Comparison of ENCODE assay signal across 10 cellular contexts in genomic region chr4:145218251-145218650, GRCh38. TPM values are rescaled to one million over a fixed set of nuclear protein-coding genes. Genes with fewer than 3 reads are reported as not detected.
A peak's percentile ranks its signal among the peaks of the same experiment; 100 is the strongest.
DNase-seq lines count a peak whose midpoint lies in the region; ATAC-seq and TF ChIP-seq lines count a peak whose summit lies in the region.
"Had no signal": no experiment of that assay in that cellular context is flagged by ENCODE, and none has a peak within 500 bp of the region (broad histone marks: within the 10 kb centered on the region; RNA-seq: fewer than 3 reads in every experiment).

No MANE protein-coding gene starts in this region.

- no peak for TF ChIP-seq CTCF in GM13976 (IDR thresholded peaks at IDR 0.05; ENCODE audit: borderline replicate concordance, control extremely low read depth, extremely low read depth, insufficient read depth, missing control alignments)
- TF ChIP-seq CTCF in GM20000 (IDR thresholded peaks at IDR 0.05; ENCODE audit: extremely low read depth, missing control alignments), result no peak
- TF ChIP-seq CTCF in WTC11 (IDR thresholded peaks at IDR 0.05), result no peak

- no peak overlapping the region for H3K4me3 Mint-ChIP-seq in WTC11

- H3K27me3 Mint-ChIP-seq in WTC11 (ENCODE audit: low read depth), result no peaks in the 10 kb centered on the region; the same call in 1 of the 2 replicates

- POLR2A ChIA-PET in WTC11 (lab: Charles Lee), result interaction anchor here (0.5 kb wide), 1 partner anchor 104 kb away, joined by 3 read pairs; no protein-coding TSS in a partner anchor

- DNase-seq in GM13976 (ENCODE audit: low spot score) (peak; percentile 29), GM20000 (ENCODE audit: low spot score) (peak; percentile 21), WTC11 (ENCODE audit: low spot score) (no peak), dedifferentiated amniotic fluid mesenchymal stem cell (ENCODE audit: extremely low spot score) (no peak)
- DNase-seq in activated CD4-positive, alpha-beta T cell treated with anti-CD3 and anti-CD28 coated beads for 4 hours, result no peak
- no peak for DNase-seq in stimulated activated CD4-positive, alpha-beta T cell treated with anti-CD3 and anti-CD28 coated beads, Interleukin-2, amount 100 ng/mL, for 24 hours
- no peak for DNase-seq in effector CD4-positive, alpha-beta T cell
- DNase-seq: NCI-H1436 treated with DMSO at 0.1 percent for 48 hours, SHP77 treated with DMSO at 0.1 percent for 48 hours had no signal

- peak; percentile 74 for ATAC-seq in HG03060 (IDR thresholded peaks at IDR 0.05; ENCODE audit: low read depth, unreplicated experiment)
- ATAC-seq in WTC11, result peak; percentile 77

- H3K27ac Mint-ChIP-seq in WTC11, result peak overlapping the region; percentile 87

- in situ Hi-C loops in GM13976 (cut with MboI; ENCODE audit: low sequenced_read_pairs, unreplicated experiment), result no loop called here

- CTCF ChIA-PET in WTC11 (lab: Charles Lee), result interaction anchor here (0.7 to 3.3 kb wide), 6 partner anchors 16 to 401 kb away, joined by 3 to 16 read pairs (median 7); partner anchors contain the start of gene MMAA

- H3K4me1 Mint-ChIP-seq in WTC11, result peaks cover 19% of the 10 kb centered on the region

- H3K36me3 Mint-ChIP-seq in WTC11, result no peaks in the 10 kb centered on the region

- H3K9me3 Mint-ChIP-seq in WTC11, result peaks cover 6% of the 10 kb centered on the region

TF ChIP-seq in WTC11, 78 proteins besides CTCF, POLR2A, EP300 and RAD21:
- TF ChIP-seq TP53 (CRISPR knock-in tag; IDR thresholded peaks at IDR 0.05) (no peak), JAZF1 (CRISPR knock-in tag; IDR thresholded peaks at IDR 0.05) (no peak), FOXJ3 (CRISPR knock-in tag; IDR thresholded peaks at IDR 0.05; ENCODE audit: borderline replicate concordance) (no peak), GABPB1 (CRISPR knock-in tag; IDR thresholded peaks at IDR 0.05) (no peak)
TF ChIP-seq in WTC11: peak in this region for 0.

RNA-seq across cellular contexts. Expression of gene OTUD4, which starts 37.9 kb away (rescaled TPM):
- total RNA-seq in WTC11 (2021), result 38.7 to 44.6 TPM (median 40.7 TPM) in 3 replicates

Comparison
In these comparisons a context has a peak if more than half of its experiments do, and no peak if none do; other contexts are left out.
1. DNase-seq: peak in GM13976 (single experiment) and GM20000 (single experiment); none in WTC11 (single experiment), activated CD4-positive, alpha-beta T cell treated with anti-CD3 and anti-CD28 coated beads for 4 hours (0 of 2), dedifferentiated amniotic fluid mesenchymal stem cell (single experiment), stimulated activated CD4-positive, alpha-beta T cell treated with anti-CD3 and anti-CD28 coated beads, Interleukin-2, amount 100 ng/mL, for 24 hours (0 of 2) and effector CD4-positive, alpha-beta T cell (single experiment).